ENCODE assay signal across 8 cellular contexts in the genomic region with DNA sequence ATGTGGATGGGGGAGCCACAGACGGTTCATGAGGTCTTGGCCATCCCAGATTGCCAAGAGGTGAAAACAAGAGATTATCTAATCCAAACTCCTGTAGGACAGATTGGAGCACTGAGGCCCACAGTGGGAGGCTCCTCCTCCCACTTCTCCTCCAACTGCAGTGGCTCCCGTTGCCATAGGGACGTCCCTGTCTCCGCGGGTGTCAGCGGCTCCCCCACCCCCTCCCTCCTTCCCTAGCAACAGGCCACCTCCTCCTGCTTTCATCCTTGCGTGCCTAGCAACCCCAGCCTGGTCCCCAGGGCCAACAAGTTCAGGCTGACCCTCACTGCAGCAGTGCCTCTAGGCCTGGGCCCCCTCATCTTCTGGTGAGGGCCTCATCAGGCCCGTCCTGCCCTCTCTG. TPM values are rescaled to one million over a fixed set of nuclear protein-coding genes. Genes with fewer than 3 reads are reported as not detected.
DNase-seq lines count a peak whose midpoint lies in the region; ATAC-seq and TF ChIP-seq lines count a peak whose summit lies in the region.

No MANE protein-coding gene starts in this region.

- peak overlapping the region; percentile 91 for H3K27ac Mint-ChIP-seq in HFFc6
- peak overlapping the region; percentile 86 for H3K27ac Mint-ChIP-seq in activated CD8-positive, alpha-beta T cell treated with anti-CD3 and anti-CD28 coated beads for 36 hours

- CTCF ChIA-PET in activated CD8-positive, alpha-beta T cell treated with anti-CD3 and anti-CD28 coated beads for 36 hours (lab: Charles Lee) = interaction anchor here (2.4 to 6.6 kb wide), 2 partner anchors 11 to 23 kb away, joined by 8 to 49 read pairs; no protein-coding TSS in a partner anchor

- H3K4me3 Mint-ChIP-seq in HFFc6 = peak overlapping the region; percentile 73
- peak overlapping the region; percentile 54 for H3K4me3 Mint-ChIP-seq in activated CD8-positive, alpha-beta T cell treated with anti-CD3 and anti-CD28 coated beads for 36 hours

- H3K9me3 Mint-ChIP-seq in HFFc6 = no peaks in the 10 kb centered on the region
- H3K9me3 Mint-ChIP-seq in activated CD8-positive, alpha-beta T cell treated with anti-CD3 and anti-CD28 coated beads for 36 hours = no peaks in the 10 kb centered on the region

- no peaks in the 10 kb centered on the region for H3K36me3 Mint-ChIP-seq in HFFc6 (ENCODE audit: low read depth)
- no peaks in the 10 kb centered on the region for H3K36me3 Mint-ChIP-seq in activated CD8-positive, alpha-beta T cell treated with anti-CD3 and anti-CD28 coated beads for 36 hours (ENCODE audit: low read depth)

- intact Hi-C loops in activated CD8-positive, alpha-beta T cell treated with anti-CD3 and anti-CD28 coated beads for 36 hours (cut with micrococcal nuclease) = no loop called here
- intact Hi-C loops in left ventricle myocardium superior (cut with micrococcal nuclease) = no loop called here

- no peak for TF ChIP-seq CTCF in HFFc6 (IDR thresholded peaks at IDR 0.05)
- no peak for TF ChIP-seq CTCF in activated CD8-positive, alpha-beta T cell treated with anti-CD3 and anti-CD28 coated beads for 36 hours (IDR thresholded peaks at IDR 0.05)

- H3K27me3 Mint-ChIP-seq in HFFc6 (ENCODE audit: insufficient read depth) = peaks cover 3% of the 10 kb centered on the region
- no peaks in the 10 kb centered on the region for H3K27me3 Mint-ChIP-seq in activated CD8-positive, alpha-beta T cell treated with anti-CD3 and anti-CD28 coated beads for 36 hours

- peak; percentile 11 for ATAC-seq in activated CD8-positive, alpha-beta T cell treated with anti-CD3 and anti-CD28 coated beads for 36 hours
- peak; percentile 77 for ATAC-seq in left ventricle myocardium superior
- no peak for ATAC-seq in stimulated activated naive CD8-positive, alpha-beta T cell treated with anti-CD3 and anti-CD28 coated beads, Interleukin-15, Interleukin-2, amounts not matched to agents 100 U/mL and 50 U/mL, for 24 hours
- no peak for ATAC-seq in left lobe of liver
- ATAC-seq in HG03159 (IDR thresholded peaks at IDR 0.05; ENCODE audit: unreplicated experiment) = no peak

- H3K4me1 Mint-ChIP-seq in HFFc6 (ENCODE audit: low read depth) = peaks cover 31% of the 10 kb centered on the region
- peaks cover 18% of the 10 kb centered on the region for H3K4me1 Mint-ChIP-seq in activated CD8-positive, alpha-beta T cell treated with anti-CD3 and anti-CD28 coated beads for 36 hours (ENCODE audit: low read depth)

- peak; percentile 30 for DNase-seq in AG20443 (ENCODE audit: low spot score)
- no peak for DNase-seq in HFFc6
- peak; percentile 20 for DNase-seq in activated CD8-positive, alpha-beta T cell treated with anti-CD3 and anti-CD28 coated beads for 36 hours
- peak; percentile 68 for DNase-seq in left ventricle myocardium superior
- peak; percentile 10 for DNase-seq in stimulated activated naive CD8-positive, alpha-beta T cell treated with anti-CD3 and anti-CD28 coated beads, Interleukin-15, Interleukin-2, amounts not matched to agents 100 U/mL and 50 U/mL, for 24 hours
- no peak for DNase-seq in NCI-H774 (lab: John Stamatoyannopoulos, UW)
- DNase-seq in left lobe of liver (ENCODE audit: low spot score) = no peak

- POLR2A ChIA-PET in activated CD8-positive, alpha-beta T cell treated with anti-CD3 and anti-CD28 coated beads for 36 hours (lab: Charles Lee) = interaction anchor here (1.0 kb wide), 1 partner anchor 242 kb away, joined by 3 read pairs; no protein-coding TSS in a partner anchor

RNA-seq across cellular contexts. Expression of a gene that starts 6.8 kb away (rescaled TPM):
- total RNA-seq in HFFc6 (2021; fragmentation: NEBNext Ultra II Directional; extraction: Animal tissue kit (Norgen Biotek cat#: 25700)) = 10 to 100 TPM; 16.4 to 22.8 (median 20.0) TPM
- under 1 TPM; 0.05 to 0.07 TPM for total RNA-seq in activated CD8-positive, alpha-beta T cell treated with anti-CD3 and anti-CD28 coated beads for 36 hours
- total RNA-seq in left ventricle myocardium superior = 12.0 TPM
- total RNA-seq in left lobe of liver = 2.5 TPM

Comparison
In these comparisons a context has a peak if more than half of its experiments do, and no peak if none do; other contexts are left out.
1. DNase-seq: peak in AG20443 (single experiment), activated CD8-positive, alpha-beta T cell treated with anti-CD3 and anti-CD28 coated beads for 36 hours (single experiment), left ventricle myocardium superior (single experiment) and stimulated activated naive CD8-positive, alpha-beta T cell treated with anti-CD3 and anti-CD28 coated beads, Interleukin-15, Interleukin-2, amounts not matched to agents 100 U/mL and 50 U/mL, for 24 hours (single experiment); none in HFFc6 (single experiment), NCI-H774 (single experiment) and left lobe of liver (single experiment).
2. ATAC-seq: peak in activated CD8-positive, alpha-beta T cell treated with anti-CD3 and anti-CD28 coated beads for 36 hours (single experiment) and left ventricle myocardium superior (single experiment); none in stimulated activated naive CD8-positive, alpha-beta T cell treated with anti-CD3 and anti-CD28 coated beads, Interleukin-15, Interleukin-2, amounts not matched to agents 100 U/mL and 50 U/mL, for 24 hours (single experiment), left lobe of liver (single experiment) and HG03159 (single experiment).